19 cellular contexts compared by ENCODE assay signal in the genomic region with DNA sequence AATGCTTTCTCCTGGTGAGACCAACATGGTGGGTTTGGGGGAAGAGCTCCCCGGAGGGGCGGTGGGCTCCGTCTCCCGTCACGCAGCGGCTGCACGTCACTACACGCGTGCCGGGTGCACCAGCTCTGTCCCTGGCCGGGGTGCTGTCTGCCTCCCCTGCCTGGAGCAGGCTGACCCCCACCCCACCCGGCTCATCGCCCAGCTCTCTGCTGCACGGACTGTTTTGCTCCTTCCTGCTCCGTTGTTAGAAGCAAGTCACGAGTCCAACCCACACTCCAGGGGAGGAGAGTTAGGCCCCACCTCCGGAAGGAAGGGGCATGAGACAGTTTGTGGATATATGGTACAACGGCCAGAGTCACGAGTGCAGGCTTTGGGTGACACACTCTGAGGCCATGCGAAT.
DNase-seq lines count a peak whose midpoint lies in the region; ATAC-seq, FAIRE-seq and TF ChIP-seq lines count a peak whose summit lies in the region.
"Had no signal": no experiment of that assay in that cellular context is flagged by ENCODE, and none has a peak within 500 bp of the region (broad histone marks: within the 10 kb centered on the region; RNA-seq: fewer than 3 reads in every experiment).

No MANE protein-coding gene starts in this region.

- peak; percentile 12 to 42 (median 22) for ATAC-seq in right lobe of liver
- ATAC-seq in HepG2, result no peak
- no peak for ATAC-seq in GM18498 (IDR thresholded peaks at IDR 0.05; ENCODE audit: unreplicated experiment)
- ATAC-seq: foreskin keratinocyte had no signal

- TF ChIP-seq CTCF in right lobe of liver (IDR thresholded peaks at IDR 0.05) (no peak), HepG2 (CRISPR knock-in tag; IDR thresholded peaks at IDR 0.05) (no peak), foreskin fibroblast (IDR thresholded peaks at IDR 0.05; ENCODE audit: low read depth, low read length) (no peak), tibial nerve (IDR thresholded peaks at IDR 0.05) (no peak)

- H3K4me1 ChIP-seq in right lobe of liver (no peaks in the 10 kb centered on the region), HepG2 (ENCODE audit: insufficient read depth, low read length) (no peaks in the 10 kb centered on the region), SJCRH30 (no peaks in the 10 kb centered on the region), tibial nerve (no peaks in the 10 kb centered on the region)
- H3K4me1 ChIP-seq: foreskin keratinocyte had no signal

- in situ Hi-C loops in HepG2 (cut with HindIII; ENCODE audit: extremely low pct_ligation_motif_present, low pct_unique_long_range_greater_than_20kb), result no loop called here

- H3K36me3 ChIP-seq in right lobe of liver (no peaks in the 10 kb centered on the region), HepG2 (replicated peaks in 1 of 2; ENCODE audit: control insufficient read depth in 1 of 2, insufficient read depth in 2 of 2, low read length in 2 of 2) (no peaks in the 10 kb centered on the region), SJCRH30 (no peaks in the 10 kb centered on the region), tibial nerve (no peaks in the 10 kb centered on the region)

- no peak for DNase-seq in right lobe of liver
- DNase-seq in HepG2 (ENCODE audit: low spot score), result no peak
- DNase-seq in NOMO-1 (lab: John Stamatoyannopoulos, UW; ENCODE audit: unreplicated experiment in 2 of 2), result peak; percentile 62 to 66
- peak; percentile 73 for DNase-seq in epidermal melanocyte (ENCODE audit: insufficient read length, low spot score)
- DNase-seq in SJCRH30, result no peak
- DNase-seq in foreskin fibroblast, result no peak
- no peak for DNase-seq in tibial nerve (ENCODE audit: low spot score in 2 of 2)
- DNase-seq: activated naive CD4-positive, alpha-beta T cell; foreskin keratinocyte; GOT3; KBM-7; midbrain; NCI-H1436 treated with DMSO at 0.1 percent for 48 hours; NCI-H82; nucleus accumbens; stimulated activated CD4-positive, alpha-beta T cell treated with anti-CD3 and anti-CD28 coated beads, Interleukin-1b, Interleukin-23, amount 100 ng/mL, for 48 hours had no signal

- no peak for FAIRE-seq in HepG2 (lab: Jason Lieb, UNC)
- FAIRE-seq: colon, D721Med had no signal

- H2AFZ ChIP-seq in HepG2 (ENCODE audit: low read length), result no peak overlapping the region

- no peak overlapping the region for H3K4me3 ChIP-seq in right lobe of liver
- H3K4me3 ChIP-seq in HepG2 (replicated peaks in 1 of 3; ENCODE audit: insufficient read depth in 1 of 3, low read depth in 2 of 3, low read length in 3 of 3), result no peak overlapping the region
- no peak overlapping the region for H3K4me3 ChIP-seq in SJCRH30
- H3K4me3 ChIP-seq in foreskin fibroblast (ENCODE audit: low read depth in 1 of 2, low read length in 2 of 2), result no peak overlapping the region
- H3K4me3 ChIP-seq in tibial nerve, result no peak overlapping the region

- POLR2A ChIA-PET in HepG2 (lab: Yijun Ruan, JAX), result no interaction called here

- TF ChIP-seq POLR2A in right lobe of liver (IDR thresholded peaks at IDR 0.05), result no peak
- TF ChIP-seq POLR2A in HepG2 (IDR thresholded peaks at IDR 0.05; ENCODE audit: insufficient read depth in 1 of 2, low read depth in 2 of 2, low read length in 2 of 2), result no peak
- no peak for TF ChIP-seq POLR2A in tibial nerve (IDR thresholded peaks at IDR 0.05)

- CTCF ChIA-PET in HepG2 (lab: Yijun Ruan, JAX; ENCODE audit: low intra/inter-chr PET ratio, low total read pairs), result no interaction called here

- H3K27me3 ChIP-seq in right lobe of liver, result no peaks in the 10 kb centered on the region
- peaks cover 5 to 73% of the 10 kb centered on the region in 2 experiments for H3K27me3 ChIP-seq in HepG2 (ENCODE audit: control insufficient read depth in 1 of 2, insufficient read depth in 2 of 2, low read length in 2 of 2)
- H3K27me3 ChIP-seq in SJCRH30, result peaks cover 44% of the 10 kb centered on the region
- no peaks in the 10 kb centered on the region for H3K27me3 ChIP-seq in tibial nerve
- H3K27me3 ChIP-seq: foreskin keratinocyte had no signal

- no TSS peak for BruUV-seq in HepG2 (replicated peaks; lab: Mats Ljungman, UMichigan)

- no peak overlapping the region for H3K4me2 ChIP-seq in HepG2 (ENCODE audit: low read depth, low read length)

- intact Hi-C loops in right lobe of liver (cut with DNase I) (no loop called here), HepG2 (cut with micrococcal nuclease; ENCODE audit: unreplicated experiment) (no loop called here)

- no peak overlapping the region for H3K9ac ChIP-seq in HepG2 (ENCODE audit: insufficient read depth, low read depth, low read length)

- 68% methylated on average over 7 of the region's 20 CpGs for WGBS in right lobe of liver (ENCODE audit: insufficient coverage, low coverage, low lambda C conversion rate, missing lambda C conversion rate)
- WGBS in HepG2 (ENCODE audit: low lambda C conversion rate), result 37% methylated on average over 9 of the region's 20 CpGs
- 68 to 69% methylated on average over 20 of the region's 20 CpGs for WGBS in tibial nerve, 2 donors

- no peaks in the 10 kb centered on the region for H4K20me1 ChIP-seq in HepG2 (ENCODE audit: insufficient read depth, low read length)

- no peaks in the 10 kb centered on the region for H3K79me2 ChIP-seq in HepG2 (ENCODE audit: insufficient read depth, low read length)

- H3K9me3 ChIP-seq in right lobe of liver (no peaks in the 10 kb centered on the region), HepG2 (ENCODE audit: low read length) (no peaks in the 10 kb centered on the region), SJCRH30 (replicated peaks) (no peaks in the 10 kb centered on the region), tibial nerve (no peaks in the 10 kb centered on the region)

- no peak for TF ChIP-seq RAD21 in HepG2 (CRISPR knock-in tag; IDR thresholded peaks at IDR 0.05)

- no peak for TF ChIP-seq EP300 in HepG2 (IDR thresholded peaks at IDR 0.05; ENCODE audit: low read depth in 2 of 2, low read length in 2 of 2)
- TF ChIP-seq EP300 in HepG2 (CRISPR knock-in tag; IDR thresholded peaks at IDR 0.05; ENCODE audit: borderline replicate concordance), result no peak
- no peak for TF ChIP-seq EP300 in tibial nerve (IDR thresholded peaks at IDR 0.05)

- no peak overlapping the region for H3K27ac ChIP-seq in right lobe of liver
- H3K27ac ChIP-seq in HepG2 (ENCODE audit: extremely low read length, insufficient read depth, low read length), result no peak overlapping the region
- no peak overlapping the region for H3K27ac ChIP-seq in SJCRH30
- no peak overlapping the region for H3K27ac ChIP-seq in tibial nerve
- H3K27ac ChIP-seq: foreskin keratinocyte had no signal

TF ChIP-seq in HepG2, 621 proteins besides CTCF, POLR2A, EP300 and RAD21 (continues in another document):
- TF ChIP-seq KLF15 (CRISPR knock-in tag; IDR thresholded peaks at IDR 0.05; ENCODE audit: borderline replicate concordance) (no peak), MAZ (IDR thresholded peaks at IDR 0.05; ENCODE audit: borderline replicate concordance, low read depth, low read length) (no peak), MAZ (CRISPR knock-in tag; IDR thresholded peaks at IDR 0.05; ENCODE audit: low read depth) (no peak), HDAC2 (CRISPR knock-in tag; IDR thresholded peaks at IDR 0.05) (no peak), GABPA (IDR thresholded peaks at IDR 0.05; ENCODE audit: low read depth, low read length) (no peak), GABPA (CRISPR knock-in tag; IDR thresholded peaks at IDR 0.05; ENCODE audit: low read depth) (no peak), ZFX (CRISPR knock-in tag; IDR thresholded peaks at IDR 0.05; ENCODE audit: low read depth) (no peak)
- TF ChIP-seq, protein P1, sequence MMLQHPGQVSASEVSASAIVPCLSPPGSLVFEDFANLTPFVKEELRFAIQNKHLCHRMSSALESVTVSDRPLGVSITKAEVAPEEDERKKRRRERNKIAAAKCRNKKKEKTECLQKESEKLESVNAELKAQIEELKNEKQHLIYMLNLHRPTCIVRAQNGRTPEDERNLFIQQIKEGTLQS (CRISPR knock-in tag; IDR thresholded peaks at IDR 0.05), result no peak
- TF ChIP-seq, protein P2, sequence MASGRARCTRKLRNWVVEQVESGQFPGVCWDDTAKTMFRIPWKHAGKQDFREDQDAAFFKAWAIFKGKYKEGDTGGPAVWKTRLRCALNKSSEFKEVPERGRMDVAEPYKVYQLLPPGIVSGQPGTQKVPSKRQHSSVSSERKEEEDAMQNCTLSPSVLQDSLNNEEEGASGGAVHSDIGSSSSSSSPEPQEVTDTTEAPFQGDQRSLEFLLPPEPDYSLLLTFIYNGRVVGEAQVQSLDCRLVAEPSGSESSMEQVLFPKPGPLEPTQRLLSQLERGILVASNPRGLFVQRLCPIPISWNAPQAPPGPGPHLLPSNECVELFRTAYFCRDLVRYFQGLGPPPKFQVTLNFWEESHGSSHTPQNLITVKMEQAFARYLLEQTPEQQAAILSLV (CRISPR knock-in tag; IDR thresholded peaks at IDR 0.05; ENCODE audit: borderline replicate concordance), result no peak
- TF ChIP-seq, protein P3, sequence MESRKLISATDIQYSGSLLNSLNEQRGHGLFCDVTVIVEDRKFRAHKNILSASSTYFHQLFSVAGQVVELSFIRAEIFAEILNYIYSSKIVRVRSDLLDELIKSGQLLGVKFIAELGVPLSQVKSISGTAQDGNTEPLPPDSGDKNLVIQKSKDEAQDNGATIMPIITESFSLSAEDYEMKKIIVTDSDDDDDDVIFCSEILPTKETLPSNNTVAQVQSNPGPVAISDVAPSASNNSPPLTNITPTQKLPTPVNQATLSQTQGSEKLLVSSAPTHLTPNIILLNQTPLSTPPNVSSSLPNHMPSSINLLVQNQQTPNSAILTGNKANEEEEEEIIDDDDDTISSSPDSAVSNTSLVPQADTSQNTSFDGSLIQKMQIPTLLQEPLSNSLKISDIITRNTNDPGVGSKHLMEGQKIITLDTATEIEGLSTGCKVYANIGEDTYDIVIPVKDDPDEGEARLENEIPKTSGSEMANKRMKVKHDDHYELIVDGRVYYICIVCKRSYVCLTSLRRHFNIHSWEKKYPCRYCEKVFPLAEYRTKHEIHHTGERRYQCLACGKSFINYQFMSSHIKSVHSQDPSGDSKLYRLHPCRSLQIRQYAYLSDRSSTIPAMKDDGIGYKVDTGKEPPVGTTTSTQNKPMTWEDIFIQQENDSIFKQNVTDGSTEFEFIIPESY (CRISPR knock-in tag; IDR thresholded peaks at IDR 0.05), result no peak

Comparison
In these comparisons a context has a peak if more than half of its experiments do, and no peak if none do; other contexts are left out.
1. ATAC-seq: peak in right lobe of liver (4 of 4); none in HepG2 (single experiment) and GM18498 (single experiment).
2. DNase-seq: peak in NOMO-1 (2 of 2) and epidermal melanocyte (single experiment); none in right lobe of liver (0 of 3), HepG2 (single experiment), SJCRH30 (0 of 2), foreskin fibroblast (0 of 2) and tibial nerve (0 of 2).